25 cellular contexts compared by ENCODE assay signal in genomic region chr18:448116-448515, GRCh38. TPM values are rescaled to one million over a fixed set of nuclear protein-coding genes. Genes with fewer than 3 reads are reported as not detected.
DNase-seq lines count a peak whose midpoint lies in the region; ATAC-seq and TF ChIP-seq lines count a peak whose summit lies in the region.
"Had no signal": no experiment of that assay in that cellular context is flagged by ENCODE, and none has a peak within 500 bp of the region (broad histone marks: within the 10 kb centered on the region; RNA-seq: fewer than 3 reads in every experiment).

No MANE protein-coding gene starts in this region.

- H3K9ac ChIP-seq in colonic mucosa (ENCODE audit: low read depth in 2 of 2, low read length in 2 of 2), result no peak overlapping the region
- H3K9ac ChIP-seq: SK-N-SH had no signal

- no peak overlapping the region for H2AFZ ChIP-seq in osteoblast (ENCODE audit: low read length)

- no peaks in the 10 kb centered on the region for H4K20me1 ChIP-seq in osteoblast (ENCODE audit: insufficient read depth, low read length)

- TF ChIP-seq CTCF in right atrium auricular region (IDR thresholded peaks at IDR 0.05), result no peak
- no peak for TF ChIP-seq CTCF in heart right ventricle (IDR thresholded peaks at IDR 0.05)
- no peak for TF ChIP-seq CTCF in fibroblast of the aortic adventitia (IDR thresholded peaks at IDR 0.05; ENCODE audit: insufficient read depth, low read length)
- TF ChIP-seq CTCF in osteoblast (IDR thresholded peaks at IDR 0.05; ENCODE audit: extremely low read depth, low read depth, low read length), result no peak
- no peak for TF ChIP-seq CTCF in colonic mucosa (IDR thresholded peaks at IDR 0.05)

- H3K4me2 ChIP-seq in osteoblast (ENCODE audit: insufficient read depth, low read length), result peak overlapping the region; percentile 17
- H3K4me2 ChIP-seq: SK-N-SH had no signal

- H3K4me3 ChIP-seq in right atrium auricular region (no peak overlapping the region), heart right ventricle (no peak overlapping the region), fibroblast of the aortic adventitia (ENCODE audit: low read depth, low read length) (no peak overlapping the region), osteoblast (ENCODE audit: insufficient read depth, low read length) (no peak overlapping the region), colonic mucosa (no peak overlapping the region)

- intact Hi-C loops in heart right ventricle (cut with DNase I), result no loop called here
- intact Hi-C loops in colonic mucosa (cut with DNase I), result no loop called here

- peaks cover 0 to 10% of the 10 kb centered on the region in 2 donors for H3K4me1 ChIP-seq in right atrium auricular region
- peaks cover 0 to 25% (median 11%) of the 10 kb centered on the region in 9 donors for H3K4me1 ChIP-seq in heart right ventricle
- H3K4me1 ChIP-seq in osteoblast (ENCODE audit: insufficient read depth, low read length), result peaks cover 28% of the 10 kb centered on the region
- H3K4me1 ChIP-seq in colonic mucosa, result no peaks in the 10 kb centered on the region

- H3K36me3 ChIP-seq in right atrium auricular region (no peaks in the 10 kb centered on the region), heart right ventricle (no peaks in the 10 kb centered on the region), osteoblast (ENCODE audit: insufficient read depth, low read length) (no peaks in the 10 kb centered on the region), colonic mucosa (no peaks in the 10 kb centered on the region)

- H3K9me3 ChIP-seq in right atrium auricular region, result peaks cover 0 to 22% of the 10 kb centered on the region in 2 donors
- peaks cover 0 to 29% (median 16%) of the 10 kb centered on the region in 11 donors for H3K9me3 ChIP-seq in heart right ventricle
- H3K9me3 ChIP-seq in osteoblast (ENCODE audit: low read depth, low read length), result peaks cover 4% of the 10 kb centered on the region
- no peaks in the 10 kb centered on the region for H3K9me3 ChIP-seq in colonic mucosa
- H3K9me3 ChIP-seq: SK-N-SH had no signal

- ATAC-seq in heart right ventricle, result no peak

- no peaks in the 10 kb centered on the region for H3K79me2 ChIP-seq in osteoblast (ENCODE audit: insufficient read depth, low read length)

- no peak for DNase-seq in right atrium auricular region (ENCODE audit: low spot score)
- no peak for DNase-seq in heart right ventricle
- DNase-seq in fibroblast of the aortic adventitia (ENCODE audit: low read depth), result peak; percentile 63
- no peak for DNase-seq in osteoblast (ENCODE audit: insufficient read length, low spot score, missing footprints)
- DNase-seq in NOMO-1 treated with DMSO at 0.1 percent for 48 hours (lab: John Stamatoyannopoulos, UW; ENCODE audit: unreplicated experiment), result no peak
- DNase-seq in colonic mucosa, result no peak
- DNase-seq in HK-2 (ENCODE audit: unreplicated experiment), result no peak
- DNase-seq in NCI-H2081 treated with DMSO at 0.1 percent for 48 hours (lab: John Stamatoyannopoulos, UW), result no peak
- DNase-seq: AML-193; C1 segment of cervical spinal cord; CD8-positive, alpha-beta memory T cell; EL; GF-D8; Kasumi-1; MM.1S; NCI-H1092; NCI-H1436 treated with DMSO at 0.1 percent for 48 hours; NCI-H1930; NCI-H226; NCI-H510A treated with DMSO at 0.1 percent for 48 hours; NCI-H748 treated with DMSO at 0.1 percent for 48 hours; SHP77 treated with DMSO at 0.1 percent for 48 hours; SK-N-SH had no signal

- H3K27me3 ChIP-seq in right atrium auricular region, result no peaks in the 10 kb centered on the region
- H3K27me3 ChIP-seq in heart right ventricle, result no peaks in the 10 kb centered on the region
- no peaks in the 10 kb centered on the region for H3K27me3 ChIP-seq in osteoblast (ENCODE audit: insufficient read depth, low read length)
- no peaks in the 10 kb centered on the region for H3K27me3 ChIP-seq in colonic mucosa

- 55 to 60% methylated on average over 4 of the region's 4 CpGs for WGBS in heart right ventricle, 2 donors

- H3K27ac ChIP-seq in right atrium auricular region (peak overlapping the region; percentile 3 to 30), heart right ventricle (peak overlapping the region in 4 of 10 donors; percentile 1 to 60 (median 18)), osteoblast (ENCODE audit: low read depth, low read length) (peak overlapping the region; percentile 69), colonic mucosa (no peak overlapping the region)
- H3K27ac ChIP-seq: RWPE1 had no signal

RNA-seq across cellular contexts. Expression of gene COLEC12, which starts 52.4 kb away (rescaled TPM):
- 10 to 100 TPM; 10.9 to 15.3 TPM for total RNA-seq in right atrium auricular region
- total RNA-seq in heart right ventricle, result 10 to 100 TPM in 2 of 10 donors, 1 to 10 TPM in 8; 5.3 to 15.4 (median 6.9) TPM
- 1 to 10 TPM; 2.8 to 3.1 TPM for polyA plus RNA-seq in heart right ventricle
- 63.9 and 109 TPM in 2 replicates for total RNA-seq in fibroblast of the aortic adventitia (ENCODE audit: low replicate concordance)
- 38.0 and 56.9 TPM in 2 replicates for total RNA-seq in osteoblast
- total RNA-seq in colonic mucosa, result 1 to 10 TPM; 1.9 to 4.7 TPM
- total RNA-seq: A172 had no signal
- polyA plus RNA-seq: CD8-positive, alpha-beta memory T cell had no signal
